ENCODE assay signal across 23 cellular contexts in the genomic region with DNA sequence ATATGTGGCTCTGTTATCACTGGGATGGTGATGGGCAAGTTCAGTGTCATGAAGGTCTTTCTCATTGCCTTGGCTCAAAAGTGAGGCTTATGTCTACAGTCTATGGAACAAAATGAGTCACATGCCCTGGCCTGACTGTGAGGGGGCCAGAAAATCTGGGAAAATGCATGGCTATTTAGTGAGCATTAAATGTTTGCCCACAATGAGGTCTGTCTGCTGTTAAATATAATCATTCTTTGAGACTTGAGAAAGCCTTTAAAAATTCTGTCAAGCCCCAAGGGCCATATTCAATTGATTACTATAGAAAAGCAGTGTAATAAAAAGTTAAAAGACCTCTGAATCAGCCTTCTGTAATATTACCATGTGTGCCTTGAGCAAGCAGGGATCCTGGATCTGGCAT. TPM values are rescaled to one million over a fixed set of nuclear protein-coding genes. Genes with fewer than 3 reads are reported as not detected.
DNase-seq lines count a peak whose midpoint lies in the region; ATAC-seq, FAIRE-seq and TF ChIP-seq lines count a peak whose summit lies in the region.
"Had no signal": no experiment of that assay in that cellular context is flagged by ENCODE, and none has a peak within 500 bp of the region (broad histone marks: within the 10 kb centered on the region; RNA-seq: fewer than 3 reads in every experiment).

No MANE protein-coding gene starts in this region.

- POLR2A ChIA-PET in activated CD4-positive, alpha-beta T cell treated with anti-CD3 and anti-CD28 coated beads for 36 hours (lab: Charles Lee): no interaction called here
- POLR2A ChIA-PET in activated CD8-positive, alpha-beta T cell treated with anti-CD3 and anti-CD28 coated beads, Interleukin-2, amount 10 ng/mL, durations not matched to agents 7 days and 5 days (lab: Charles Lee): interaction anchor here (1.0 to 12.1 kb wide), 3 partner anchors 33 to 1770 kb away, joined by 3 to 188 read pairs (median 121); a partner anchor contains a TSS

- H3K9me3 Mint-ChIP-seq in activated CD4-positive, alpha-beta T cell treated with anti-CD3 and anti-CD28 coated beads for 36 hours (ENCODE audit: low read depth): peaks cover 8% of the 10 kb centered on the region
- H3K9me3 Mint-ChIP-seq in CD4-positive, CD25-positive, alpha-beta regulatory T cell: peaks cover 0 to 1% (median 0%) of the 10 kb centered on the region in 7 donors
- H3K9me3 Mint-ChIP-seq in activated CD8-positive, alpha-beta T cell treated with anti-CD3 and anti-CD28 coated beads, Interleukin-2, amount 10 ng/mL, durations not matched to agents 7 days and 5 days (ENCODE audit: insufficient read depth): peaks cover 32% of the 10 kb centered on the region
- H3K9me3 Mint-ChIP-seq in immature natural killer cell: no peaks in the 10 kb centered on the region
- no peaks in the 10 kb centered on the region for H3K9me3 Mint-ChIP-seq in osteocyte (ENCODE audit: unreplicated experiment)
- H3K9me3 Mint-ChIP-seq: IgD-negative memory B cell had no signal

- FAIRE-seq in GM12892 (lab: Jason Lieb, UNC): no peak
- FAIRE-seq: A204.1, RCC 7860 had no signal

- DNase-seq in activated CD4-positive, alpha-beta T cell treated with anti-CD3 and anti-CD28 coated beads for 36 hours: no peak
- DNase-seq in activated CD4-positive, alpha-beta T cell treated with anti-CD3 and anti-CD28 coated beads for 4 hours: no peak
- DNase-seq in CD4-positive, CD25-positive, alpha-beta regulatory T cell: no peak
- DNase-seq in activated CD8-positive, alpha-beta T cell treated with anti-CD3 and anti-CD28 coated beads, Interleukin-2, amount 10 ng/mL, durations not matched to agents 7 days and 5 days: no peak
- no peak for DNase-seq in immature natural killer cell
- no peak for DNase-seq in effector CD8-positive, alpha-beta T cell (lab: John Stamatoyannopoulos, UW)
- DNase-seq in osteocyte (ENCODE audit: extremely low spot score, unreplicated experiment): no peak
- no peak for DNase-seq in GM12892 (ENCODE audit: insufficient read length)
- DNase-seq: foreskin keratinocyte; mesenchymal stem cell; NCI-H1092 treated with DMSO at 0.1 percent for 48 hours; NCI-H187 treated with DMSO at 0.1 percent for 48 hours; NCI-H526 treated with DMSO at 0.1 percent for 48 hours; nucleus accumbens; SJCRH30; stimulated activated CD8-positive, alpha-beta memory T cell treated with anti-CD3 and anti-CD28 coated beads, Interleukin-4, amount 100 ng/mL, for 48 hours; substantia nigra; upper lobe of left lung had no signal

- H3K9me3 ChIP-seq in CD4-positive, CD25-positive, alpha-beta regulatory T cell (ENCODE audit: control insufficient read depth in 2 of 2, low read length in 2 of 2): no peaks in the 10 kb centered on the region
- H3K9me3 ChIP-seq: SJCRH30, upper lobe of left lung had no signal

- no peak for TF ChIP-seq CTCF in osteocyte (IDR thresholded peaks at IDR 0.05)

- ATAC-seq in activated CD4-positive, alpha-beta T cell treated with anti-CD3 and anti-CD28 coated beads for 36 hours: no peak
- ATAC-seq in CD4-positive, CD25-positive, alpha-beta regulatory T cell (ENCODE audit: low read depth in 2 of 2): no peak
- no peak for ATAC-seq in activated CD8-positive, alpha-beta T cell treated with anti-CD3 and anti-CD28 coated beads, Interleukin-2, amount 10 ng/mL, durations not matched to agents 7 days and 5 days
- ATAC-seq: esophagus mucosa, foreskin keratinocyte, left lobe of liver had no signal

- CTCF ChIA-PET in activated CD4-positive, alpha-beta T cell treated with anti-CD3 and anti-CD28 coated beads for 36 hours (lab: Charles Lee): interaction anchor here (0.6 to 5.6 kb wide), 6 partner anchors 8 to 45 kb away, joined by 3 to 47 read pairs (median 4); no protein-coding TSS in a partner anchor
- CTCF ChIA-PET in activated CD8-positive, alpha-beta T cell treated with anti-CD3 and anti-CD28 coated beads, Interleukin-2, amount 10 ng/mL, durations not matched to agents 7 days and 5 days (lab: Charles Lee): interaction anchor here (2.0 to 7.4 kb wide), 5 partner anchors 8 to 133 kb away, joined by 8 to 51 read pairs (median 12); a partner anchor contains a TSS

- no peaks in the 10 kb centered on the region for H3K27me3 Mint-ChIP-seq in activated CD4-positive, alpha-beta T cell treated with anti-CD3 and anti-CD28 coated beads for 36 hours
- H3K27me3 Mint-ChIP-seq in CD4-positive, CD25-positive, alpha-beta regulatory T cell: peaks cover 72% of the 10 kb centered on the region
- H3K27me3 Mint-ChIP-seq in activated CD8-positive, alpha-beta T cell treated with anti-CD3 and anti-CD28 coated beads, Interleukin-2, amount 10 ng/mL, durations not matched to agents 7 days and 5 days (ENCODE audit: low read depth): no peaks in the 10 kb centered on the region
- H3K27me3 Mint-ChIP-seq in immature natural killer cell (ENCODE audit: low read depth in 3 of 3) (peaks cover 0 to 3% (median 2%) of the 10 kb centered on the region in 3 donors), osteocyte (ENCODE audit: unreplicated experiment) (peaks cover 24% of the 10 kb centered on the region)
- H3K27me3 Mint-ChIP-seq: IgD-negative memory B cell had no signal

- intact Hi-C loops in activated CD4-positive, alpha-beta T cell treated with anti-CD3 and anti-CD28 coated beads for 36 hours (cut with DNase I, micrococcal nuclease): loop anchor here (5.0 kb wide), 2 partner anchors 101 to 1771 kb away; a partner anchor contains a TSS

- TF ChIP-seq POLR2A in GM12892 (IDR thresholded peaks at IDR 0.05; ENCODE audit: low read depth, low read length): no peak

- H3K4me1 ChIP-seq in CD4-positive, CD25-positive, alpha-beta regulatory T cell (ENCODE audit: control insufficient read depth, insufficient read depth, low read length, poor library complexity, severe bottlenecking): peaks cover 66% of the 10 kb centered on the region
- H3K4me1 ChIP-seq: foreskin keratinocyte, SJCRH30 had no signal

- peaks cover 95% of the 10 kb centered on the region for H3K4me1 Mint-ChIP-seq in activated CD4-positive, alpha-beta T cell treated with anti-CD3 and anti-CD28 coated beads for 36 hours
- H3K4me1 Mint-ChIP-seq in CD4-positive, CD25-positive, alpha-beta regulatory T cell: peaks cover 40 to 94% (median 69%) of the 10 kb centered on the region in 4 donors
- peaks cover 95% of the 10 kb centered on the region for H3K4me1 Mint-ChIP-seq in activated CD8-positive, alpha-beta T cell treated with anti-CD3 and anti-CD28 coated beads, Interleukin-2, amount 10 ng/mL, durations not matched to agents 7 days and 5 days (ENCODE audit: low read depth)
- H3K4me1 Mint-ChIP-seq in immature natural killer cell (peaks cover 84 to 93% of the 10 kb centered on the region in 2 donors), osteocyte (ENCODE audit: unreplicated experiment) (peaks cover 2% of the 10 kb centered on the region)

- H3K4me3 Mint-ChIP-seq in activated CD4-positive, alpha-beta T cell treated with anti-CD3 and anti-CD28 coated beads for 36 hours: peak overlapping the region; percentile 75
- H3K4me3 Mint-ChIP-seq in CD4-positive, CD25-positive, alpha-beta regulatory T cell: peak overlapping the region in 2 of 4 donors; percentile 16 to 64
- H3K4me3 Mint-ChIP-seq in activated CD8-positive, alpha-beta T cell treated with anti-CD3 and anti-CD28 coated beads, Interleukin-2, amount 10 ng/mL, durations not matched to agents 7 days and 5 days: no peak overlapping the region
- H3K4me3 Mint-ChIP-seq in immature natural killer cell: peak overlapping the region; percentile 29 to 90 (median 85)
- H3K4me3 Mint-ChIP-seq in osteocyte (ENCODE audit: unreplicated experiment): no peak overlapping the region
- H3K4me3 Mint-ChIP-seq: IgD-negative memory B cell had no signal

- peaks cover 54% of the 10 kb centered on the region for H3K36me3 Mint-ChIP-seq in activated CD4-positive, alpha-beta T cell treated with anti-CD3 and anti-CD28 coated beads for 36 hours (ENCODE audit: low read depth)
- no peaks in the 10 kb centered on the region for H3K36me3 Mint-ChIP-seq in CD4-positive, CD25-positive, alpha-beta regulatory T cell
- H3K36me3 Mint-ChIP-seq in activated CD8-positive, alpha-beta T cell treated with anti-CD3 and anti-CD28 coated beads, Interleukin-2, amount 10 ng/mL, durations not matched to agents 7 days and 5 days (ENCODE audit: low read depth): peaks cover 89% of the 10 kb centered on the region
- H3K36me3 Mint-ChIP-seq in immature natural killer cell (peaks cover 0 to 4% (median 4%) of the 10 kb centered on the region in 3 donors), osteocyte (ENCODE audit: unreplicated experiment) (no peaks in the 10 kb centered on the region)
- H3K36me3 Mint-ChIP-seq: IgD-negative memory B cell had no signal

- peak overlapping the region; percentile 99 for H3K27ac Mint-ChIP-seq in activated CD4-positive, alpha-beta T cell treated with anti-CD3 and anti-CD28 coated beads for 36 hours
- H3K27ac Mint-ChIP-seq in CD4-positive, CD25-positive, alpha-beta regulatory T cell: peak overlapping the region; percentile 84 to 100 (median 86)
- H3K27ac Mint-ChIP-seq in activated CD8-positive, alpha-beta T cell treated with anti-CD3 and anti-CD28 coated beads, Interleukin-2, amount 10 ng/mL, durations not matched to agents 7 days and 5 days: peak overlapping the region; percentile 83
- H3K27ac Mint-ChIP-seq in immature natural killer cell (peak overlapping the region in 5 of 6 donors; percentile 69 to 93 (median 87)), osteocyte (ENCODE audit: unreplicated experiment) (no peak overlapping the region)
- H3K27ac Mint-ChIP-seq: IgD-negative memory B cell had no signal

- H3K27ac ChIP-seq in CD4-positive, CD25-positive, alpha-beta regulatory T cell (ENCODE audit: insufficient read depth, low read length, poor library complexity, severe bottlenecking): peak overlapping the region; percentile 47
- H3K27ac ChIP-seq: foreskin keratinocyte, SJCRH30, upper lobe of left lung had no signal

- peaks cover 25% of the 10 kb centered on the region for H3K27me3 ChIP-seq in CD4-positive, CD25-positive, alpha-beta regulatory T cell (ENCODE audit: control insufficient read depth, insufficient read depth, low read length)
- H3K27me3 ChIP-seq: upper lobe of left lung had no signal

- peak overlapping the region; percentile 22 for H3K4me3 ChIP-seq in CD4-positive, CD25-positive, alpha-beta regulatory T cell (ENCODE audit: low read depth, low read length)
- H3K4me3 ChIP-seq: SJCRH30, upper lobe of left lung had no signal

- no peaks in the 10 kb centered on the region for H3K36me3 ChIP-seq in CD4-positive, CD25-positive, alpha-beta regulatory T cell (ENCODE audit: control insufficient read depth, insufficient read depth, low read length)
- H3K36me3 ChIP-seq: SJCRH30, upper lobe of left lung had no signal

RNA-seq across cellular contexts. Expression of a gene that starts 5.5 kb away (rescaled TPM):
- 10 to 100 TPM; 38.6 to 42.7 TPM for total RNA-seq in activated CD4-positive, alpha-beta T cell treated with anti-CD3 and anti-CD28 coated beads for 36 hours
- total RNA-seq in CD4-positive, CD25-positive, alpha-beta regulatory T cell: 9.0 TPM
- 10 to 100 TPM in 1 of 4 donors, 1 to 10 TPM in 3; 4.8 to 11.4 (median 6.8) TPM for polyA plus RNA-seq in CD4-positive, CD25-positive, alpha-beta regulatory T cell
- 10 to 100 TPM; 76.9 to 87.0 TPM for total RNA-seq in activated CD8-positive, alpha-beta T cell treated with anti-CD3 and anti-CD28 coated beads, Interleukin-2, amount 10 ng/mL, durations not matched to agents 7 days and 5 days
- polyA plus RNA-seq in immature natural killer cell: 1 to 10 TPM; 6.4 to 9.1 (median 7.7) TPM
- 9.0 and 9.6 TPM in 2 replicates for total RNA-seq in osteocyte
- polyA plus RNA-seq in GM12892 (2012; ENCODE audit: missing spikeins): 2.1 TPM

RNA-seq across cellular contexts. Expression of a gene that starts 34.1 kb away (rescaled TPM):
- total RNA-seq in activated CD4-positive, alpha-beta T cell treated with anti-CD3 and anti-CD28 coated beads for 36 hours: 10 to 100 TPM in 1 of 2 experiments, 1 to 10 TPM in 1; 8.1 to 10.2 TPM
- 4.1 TPM for total RNA-seq in CD4-positive, CD25-positive, alpha-beta regulatory T cell
- polyA plus RNA-seq in CD4-positive, CD25-positive, alpha-beta regulatory T cell: 1 to 10 TPM; 1.6 to 8.7 (median 3.3) TPM
- total RNA-seq in activated CD8-positive, alpha-beta T cell treated with anti-CD3 and anti-CD28 coated beads, Interleukin-2, amount 10 ng/mL, durations not matched to agents 7 days and 5 days: 10 to 100 TPM; 72.4 to 74.5 TPM
- 10 to 100 TPM in 1 of 3 donors, 1 to 10 TPM in 2; 1.2 to 16.5 (median 5.8) TPM for polyA plus RNA-seq in immature natural killer cell
- total RNA-seq in osteocyte: not detected in 2 replicates
- 1.5 TPM for polyA plus RNA-seq in GM12892 (2012; ENCODE audit: missing spikeins)
- total RNA-seq: SJCRH30 had no signal

RNA-seq across cellular contexts. Expression of a gene that starts 46.0 kb away (rescaled TPM):
- total RNA-seq in activated CD4-positive, alpha-beta T cell treated with anti-CD3 and anti-CD28 coated beads for 36 hours: 1 to 10 TPM; 6.2 to 8.7 TPM
- 7.4 TPM for total RNA-seq in CD4-positive, CD25-positive, alpha-beta regulatory T cell
- 1 to 10 TPM; 1.7 to 6.7 (median 3.5) TPM for polyA plus RNA-seq in CD4-positive, CD25-positive, alpha-beta regulatory T cell
- 10 to 100 TPM; 84.0 to 90.8 TPM for total RNA-seq in activated CD8-positive, alpha-beta T cell treated with anti-CD3 and anti-CD28 coated beads, Interleukin-2, amount 10 ng/mL, durations not matched to agents 7 days and 5 days
- polyA plus RNA-seq in immature natural killer cell: 10 to 100 TPM in 1 of 3 donors, 1 to 10 TPM in 2; 5.2 to 10.9 (median 8.0) TPM
- total RNA-seq in osteocyte: 0.24 and 1.1 TPM in 2 replicates
- 2.9 TPM for polyA plus RNA-seq in GM12892 (2012; ENCODE audit: missing spikeins)
- total RNA-seq: SJCRH30 had no signal

Comparison
In these comparisons a context has a peak if more than half of its experiments do, and no peak if none do; other contexts are left out.
1. H3K4me3 Mint-ChIP-seq: peak in activated CD4-positive, alpha-beta T cell treated with anti-CD3 and anti-CD28 coated beads for 36 hours (single experiment) and immature natural killer cell (5 of 5); none in activated CD8-positive, alpha-beta T cell treated with anti-CD3 and anti-CD28 coated beads, Interleukin-2, amount 10 ng/mL, durations not matched to agents 7 days and 5 days (single experiment) and osteocyte (single experiment).
2. RNA of a gene that starts 34.1 kb away (total RNA-seq): 72.4 to 74.5 TPM in activated CD8-positive, alpha-beta T cell treated with anti-CD3 and anti-CD28 coated beads, Interleukin-2, amount 10 ng/mL, durations not matched to agents 7 days and 5 days; 8.1 to 10.2 TPM in activated CD4-positive, alpha-beta T cell treated with anti-CD3 and anti-CD28 coated beads for 36 hours, 4.1 TPM in CD4-positive, CD25-positive, alpha-beta regulatory T cell (single experiment) and not detected in osteocyte; every median in the first group is over 4 times any median in the second.
3. RNA of a gene that starts 46.0 kb away (total RNA-seq): 84.0 to 90.8 TPM in activated CD8-positive, alpha-beta T cell treated with anti-CD3 and anti-CD28 coated beads, Interleukin-2, amount 10 ng/mL, durations not matched to agents 7 days and 5 days; 6.2 to 8.7 TPM in activated CD4-positive, alpha-beta T cell treated with anti-CD3 and anti-CD28 coated beads for 36 hours, 7.4 TPM in CD4-positive, CD25-positive, alpha-beta regulatory T cell (single experiment) and 0.24 to 1.1 TPM in osteocyte; every median in the first group is over 4 times any median in the second.